2 cellular contexts compared by ENCODE assay signal in genomic region chr21:45128613-45129226, GRCh38.
A peak's percentile ranks its signal among the peaks of the same experiment; 100 is the strongest.
TF ChIP-seq lines count a peak whose summit lies in the region.

No MANE protein-coding gene starts in this region.

TF ChIP-seq in HCT116, 20 proteins besides CTCF, POLR2A, EP300 and RAD21 (continued from another document):
- TF ChIP-seq SP1 (IDR thresholded peaks at IDR 0.05; ENCODE audit: low read depth), result no peak
- no peak for TF ChIP-seq JUND (IDR thresholded peaks at IDR 0.05)
- TF ChIP-seq EGR1 (IDR thresholded peaks at IDR 0.05; ENCODE audit: low read depth), result no peak
- no peak for TF ChIP-seq YY1 (IDR thresholded peaks at IDR 0.05; ENCODE audit: extremely low read depth, insufficient replicate concordance, low read depth, low read length)
- no peak for TF ChIP-seq SIN3A (IDR thresholded peaks at IDR 0.05; ENCODE audit: low read depth)
- TF ChIP-seq ELF1 (IDR thresholded peaks at IDR 0.05; ENCODE audit: borderline replicate concordance, low read depth), result no peak
- no peak for TF ChIP-seq EZH2 (IDR thresholded peaks at IDR 0.05)
- TF ChIP-seq POLR2AphosphoS5 (IDR thresholded peaks at IDR 0.05; ENCODE audit: low read depth, low read length), result no peak
- TF ChIP-seq ATF3 (IDR thresholded peaks at IDR 0.05), result no peak
- TF ChIP-seq EZH2phosphoT487 (IDR thresholded peaks at IDR 0.05; ENCODE audit: borderline replicate concordance), result no peak
- no peak for TF ChIP-seq CBX3 (IDR thresholded peaks at IDR 0.05; ENCODE audit: low read depth)
- TF ChIP-seq FOSL1 (IDR thresholded peaks at IDR 0.05; ENCODE audit: low read depth), result no peak
- no peak for TF ChIP-seq ZFX (IDR thresholded peaks at IDR 0.05)
- no peak for TF ChIP-seq SRF (IDR thresholded peaks at IDR 0.05; ENCODE audit: low read depth)
- no peak for TF ChIP-seq REST (IDR thresholded peaks at IDR 0.05; ENCODE audit: low read depth)
- TF ChIP-seq CEBPB (IDR thresholded peaks at IDR 0.05; ENCODE audit: low read depth), result no peak

TF ChIP-seq in endothelial cell of umbilical vein, 7 proteins besides CTCF, POLR2A, EP300 and RAD21:
- TF ChIP-seq GATA2 (IDR thresholded peaks at IDR 0.05; ENCODE audit: insufficient read depth, insufficient read length, low read depth, low read length), result no peak
- peak; percentile 27 for TF ChIP-seq POLR2AphosphoS5 (IDR thresholded peaks at IDR 0.05; ENCODE audit: insufficient read depth, low read depth, low read length)
- no peak for TF ChIP-seq FOS (IDR thresholded peaks at IDR 0.05; ENCODE audit: borderline replicate concordance, insufficient read depth, low read length)
